ENCODE assay signal across 9 cellular contexts in the genomic region with DNA sequence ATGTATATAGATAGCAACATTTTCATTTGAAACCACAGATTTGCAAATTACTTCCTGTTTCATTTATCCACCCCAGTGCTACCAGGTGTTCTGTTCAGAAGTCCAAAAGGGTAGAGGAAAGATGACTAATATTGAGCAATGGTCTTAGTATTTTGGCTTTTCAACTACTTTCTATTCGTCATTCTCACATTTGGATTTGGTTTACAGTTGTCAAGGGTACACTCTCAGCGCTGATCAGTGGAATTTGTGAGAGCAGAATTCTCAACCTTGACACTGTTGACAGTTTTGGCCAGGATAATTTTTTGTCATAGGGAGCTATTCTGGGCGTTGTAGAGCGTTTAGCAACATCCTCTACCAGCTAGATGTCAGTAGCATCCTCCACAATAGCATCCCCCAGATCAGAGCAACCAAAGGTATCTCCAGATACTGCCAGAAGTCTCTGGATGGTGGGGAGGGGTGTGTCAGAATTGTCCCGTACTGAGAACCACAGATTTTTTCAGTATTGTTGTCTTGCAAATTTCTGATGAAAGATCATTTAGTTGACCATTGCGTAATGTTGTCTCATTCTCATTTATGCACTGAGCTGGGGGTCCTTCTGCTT. TPM values are rescaled to one million over a fixed set of nuclear protein-coding genes. Genes with fewer than 3 reads are reported as not detected.
DNase-seq lines count a peak whose midpoint lies in the region; ATAC-seq and TF ChIP-seq lines count a peak whose summit lies in the region.
"Had no signal": no experiment of that assay in that cellular context is flagged by ENCODE, and none has a peak within 500 bp of the region (broad histone marks: within the 10 kb centered on the region; RNA-seq: fewer than 3 reads in every experiment).

No MANE protein-coding gene starts in this region.

- no peak for TF ChIP-seq CTCF in RWPE2 (IDR thresholded peaks at IDR 0.05; ENCODE audit: poor library complexity, severe bottlenecking)

- peak overlapping the region; percentile 61 for H3K27ac Mint-ChIP-seq in activated CD8-positive, alpha-beta memory T cell treated with anti-CD3 and anti-CD28 coated beads, Interleukin-2, amount 10 ng/mL, durations not matched to agents 7 days and 5 days

- H3K4me1 ChIP-seq in RWPE2 (ENCODE audit: insufficient read depth, poor library complexity, severe bottlenecking), result peaks cover 25% of the 10 kb centered on the region

- H3K9me3 Mint-ChIP-seq in activated CD8-positive, alpha-beta memory T cell treated with anti-CD3 and anti-CD28 coated beads, Interleukin-2, amount 10 ng/mL, durations not matched to agents 7 days and 5 days (ENCODE audit: low read depth), result no peaks in the 10 kb centered on the region

- H3K27ac ChIP-seq in RWPE2 (ENCODE audit: poor library complexity, severe bottlenecking), result peak overlapping the region; percentile 77

- H3K4me1 Mint-ChIP-seq in activated CD8-positive, alpha-beta memory T cell treated with anti-CD3 and anti-CD28 coated beads, Interleukin-2, amount 10 ng/mL, durations not matched to agents 7 days and 5 days, result peaks cover 38% of the 10 kb centered on the region

- H3K4me3 Mint-ChIP-seq in activated CD8-positive, alpha-beta memory T cell treated with anti-CD3 and anti-CD28 coated beads, Interleukin-2, amount 10 ng/mL, durations not matched to agents 7 days and 5 days, result no peak overlapping the region

- no peak for DNase-seq in activated CD8-positive, alpha-beta memory T cell treated with anti-CD3 and anti-CD28 coated beads, Interleukin-2, amount 10 ng/mL, durations not matched to agents 7 days and 5 days
- DNase-seq in activated CD8-positive, alpha-beta memory T cell treated with anti-CD3 and anti-CD28 coated beads, Interleukin-2, amount 50 U/mL, for 48 hours, result no peak
- DNase-seq in RWPE2 (ENCODE audit: low spot score) (no peak), lung microvascular endothelial cell (ENCODE audit: low read depth in 2 of 2) (peak; percentile 64 to 77), D341Med (ENCODE audit: low spot score) (no peak), DMS114 treated with DMSO at 0.1 percent for 48 hours (lab: John Stamatoyannopoulos, UW; ENCODE audit: unreplicated experiment) (no peak), ureter (ENCODE audit: low spot score) (no peak)

- no peak overlapping the region for H3K4me3 ChIP-seq in RWPE2 (ENCODE audit: severe bottlenecking)
- H3K4me3 ChIP-seq: skin epidermis had no signal

- H3K36me3 Mint-ChIP-seq in activated CD8-positive, alpha-beta memory T cell treated with anti-CD3 and anti-CD28 coated beads, Interleukin-2, amount 10 ng/mL, durations not matched to agents 7 days and 5 days, result peaks cover 22% of the 10 kb centered on the region

- peak; percentile 20 for ATAC-seq in activated CD8-positive, alpha-beta memory T cell treated with anti-CD3 and anti-CD28 coated beads, Interleukin-2, amount 10 ng/mL, durations not matched to agents 7 days and 5 days
- ATAC-seq in HG02973 (IDR thresholded peaks at IDR 0.05; ENCODE audit: unreplicated experiment) (peak; percentile 78), RWPE2 (ENCODE audit: low read depth) (peak; percentile 6; the same call in 1 of the 3 replicates)

- CTCF ChIA-PET in activated CD8-positive, alpha-beta memory T cell treated with anti-CD3 and anti-CD28 coated beads, Interleukin-2, amount 10 ng/mL, durations not matched to agents 7 days and 5 days (lab: Charles Lee), result interaction anchor here (1.1 to 3.8 kb wide), 5 partner anchors 29 to 121 kb away, joined by 3 to 21 read pairs (median 5); a partner anchor contains a TSS

- H3K27me3 ChIP-seq in RWPE2 (ENCODE audit: insufficient read depth, poor library complexity, severe bottlenecking), result no peaks in the 10 kb centered on the region

- no peaks in the 10 kb centered on the region for H3K27me3 Mint-ChIP-seq in activated CD8-positive, alpha-beta memory T cell treated with anti-CD3 and anti-CD28 coated beads, Interleukin-2, amount 10 ng/mL, durations not matched to agents 7 days and 5 days

- peaks cover 57% of the 10 kb centered on the region for H3K36me3 ChIP-seq in RWPE2 (ENCODE audit: low read depth)

- H3K9me3 ChIP-seq in RWPE2 (ENCODE audit: severe bottlenecking), result no peaks in the 10 kb centered on the region

RNA-seq across cellular contexts. Expression of gene HMCES, which starts 4.2 kb away (rescaled TPM):
- total RNA-seq in activated CD8-positive, alpha-beta memory T cell treated with anti-CD3 and anti-CD28 coated beads, Interleukin-2, amount 10 ng/mL, durations not matched to agents 7 days and 5 days, result 10 to 100 TPM; 43.4 to 52.1 TPM
- total RNA-seq in lung microvascular endothelial cell, result 18.7 and 20.3 TPM in 2 replicates
- total RNA-seq in ureter, result 32.2 TPM

RNA-seq across cellular contexts. Expression of gene COPG1, which starts 33.4 kb away (rescaled TPM):
- total RNA-seq in activated CD8-positive, alpha-beta memory T cell treated with anti-CD3 and anti-CD28 coated beads, Interleukin-2, amount 10 ng/mL, durations not matched to agents 7 days and 5 days, result 100 to 1,000 TPM; 130 to 141 TPM
- total RNA-seq in lung microvascular endothelial cell, result 159 and 221 TPM in 2 replicates
- 133 TPM for total RNA-seq in ureter

Comparison
In these comparisons a context has a peak if more than half of its experiments do, and no peak if none do; other contexts are left out.
1. ATAC-seq: peak in every context shown above with its lines; median percentile 78 in HG02973; 20 in activated CD8-positive, alpha-beta memory T cell treated with anti-CD3 and anti-CD28 coated beads, Interleukin-2, amount 10 ng/mL, durations not matched to agents 7 days and 5 days; 6 in RWPE2.
2. DNase-seq: peak in lung microvascular endothelial cell (2 of 2); none in activated CD8-positive, alpha-beta memory T cell treated with anti-CD3 and anti-CD28 coated beads, Interleukin-2, amount 10 ng/mL, durations not matched to agents 7 days and 5 days (single experiment), activated CD8-positive, alpha-beta memory T cell treated with anti-CD3 and anti-CD28 coated beads, Interleukin-2, amount 50 U/mL, for 48 hours (single experiment), RWPE2 (single experiment), D341Med (single experiment), DMS114 treated with DMSO at 0.1 percent for 48 hours (single experiment) and ureter (single experiment).